In the genomic region with DNA sequence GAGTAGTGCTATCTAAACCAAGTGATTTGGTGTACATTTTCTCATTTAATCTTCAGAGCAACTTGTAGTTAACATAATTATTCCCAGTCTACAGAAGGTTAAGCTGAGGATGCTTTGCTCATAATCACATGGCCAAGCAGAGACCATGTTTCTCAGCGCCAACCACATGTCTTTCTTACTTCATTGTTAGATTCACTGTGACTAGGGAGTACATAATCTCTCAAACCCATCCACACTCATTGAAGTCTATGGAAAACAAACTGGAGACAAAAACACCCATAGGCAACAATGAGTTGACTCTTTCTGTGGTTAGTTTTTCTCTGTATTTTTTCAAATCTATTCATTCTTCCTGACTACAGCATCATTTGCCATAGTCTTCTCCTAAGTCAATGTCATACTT, we compare ENCODE assay signal across 17 cellular contexts.
DNase-seq lines count a peak whose midpoint lies in the region; ATAC-seq and TF ChIP-seq lines count a peak whose summit lies in the region.
"Had no signal": no experiment of that assay in that cellular context is flagged by ENCODE, and none has a peak within 500 bp of the region (broad histone marks: within the 10 kb centered on the region; RNA-seq: fewer than 3 reads in every experiment).

No MANE protein-coding gene starts in this region.

- H3K9me3 ChIP-seq in IMR-90 (ENCODE audit: control insufficient read depth, insufficient read depth, low read length) = no peaks in the 10 kb centered on the region
- H3K9me3 ChIP-seq: BLaER1, Caco-2 had no signal

- no peak overlapping the region for H3K4me2 ChIP-seq in IMR-90 (ENCODE audit: low read depth, low read length)
- H3K4me2 ChIP-seq: BLaER1 had no signal

- H3K4ac ChIP-seq in IMR-90 (ENCODE audit: low read depth, low read length) = no peak overlapping the region

- no TSS peak for BruUV-seq in IMR-90 (replicated peaks; lab: Mats Ljungman, UMichigan)

- no peak overlapping the region for H2BK120ac ChIP-seq in IMR-90 (ENCODE audit: low read depth, low read length)

- no peak for TF ChIP-seq CTCF in IMR-90 (conservative IDR thresholded peaks at IDR 0.05; ENCODE audit: low read depth, low read length)

- 0 out of 3 replicates have a peak overlapping the region, but pooled peaks have one; percentile 25 for H2BK15ac ChIP-seq in IMR-90 (ENCODE audit: low read depth, low read length)

- peaks cover 4% of the 10 kb centered on the region; the same call in 1 of the 2 replicates for H3K4me1 ChIP-seq in IMR-90 (ENCODE audit: control insufficient read depth, insufficient read depth, low read length)
- H3K4me1 ChIP-seq: BLaER1, Caco-2 had no signal

- no peak overlapping the region for H3K9ac ChIP-seq in IMR-90 (ENCODE audit: low read depth, low read length)
- H3K9ac ChIP-seq: BLaER1 had no signal

- H3K4me1 Mint-ChIP-seq in activated CD4-positive, alpha-beta memory T cell treated with anti-CD3 and anti-CD28 coated beads for 36 hours (ENCODE audit: low read depth) = peaks cover 54% of the 10 kb centered on the region
- peaks cover 27% of the 10 kb centered on the region for H3K4me1 Mint-ChIP-seq in activated CD4-positive, alpha-beta memory T cell treated with anti-CD3 and anti-CD28 coated beads, Interleukin-2, amount 10 ng/mL, durations not matched to agents 7 days and 5 days
- peaks cover 48% of the 10 kb centered on the region for H3K4me1 Mint-ChIP-seq in activated naive CD4-positive, alpha-beta T cell treated with anti-CD3 and anti-CD28 coated beads for 36 hours (ENCODE audit: low read depth)
- H3K4me1 Mint-ChIP-seq in activated naive CD8-positive, alpha-beta T cell treated with anti-CD3 and anti-CD28 coated beads for 36 hours = peaks cover 46% of the 10 kb centered on the region

- no peak overlapping the region for H3K4me3 Mint-ChIP-seq in activated CD4-positive, alpha-beta memory T cell treated with anti-CD3 and anti-CD28 coated beads for 36 hours
- H3K4me3 Mint-ChIP-seq in activated CD4-positive, alpha-beta memory T cell treated with anti-CD3 and anti-CD28 coated beads, Interleukin-2, amount 10 ng/mL, durations not matched to agents 7 days and 5 days = no peak overlapping the region
- H3K4me3 Mint-ChIP-seq in activated naive CD4-positive, alpha-beta T cell treated with anti-CD3 and anti-CD28 coated beads for 36 hours = no peak overlapping the region
- no peak overlapping the region for H3K4me3 Mint-ChIP-seq in activated naive CD8-positive, alpha-beta T cell treated with anti-CD3 and anti-CD28 coated beads for 36 hours
- H3K4me3 Mint-ChIP-seq: CD8-positive, alpha-beta memory T cell; HFFc6 had no signal

- no peaks in the 10 kb centered on the region for H3K9me3 Mint-ChIP-seq in activated CD4-positive, alpha-beta memory T cell treated with anti-CD3 and anti-CD28 coated beads for 36 hours
- H3K9me3 Mint-ChIP-seq in activated CD4-positive, alpha-beta memory T cell treated with anti-CD3 and anti-CD28 coated beads, Interleukin-2, amount 10 ng/mL, durations not matched to agents 7 days and 5 days = peaks cover 6% of the 10 kb centered on the region
- no peaks in the 10 kb centered on the region for H3K9me3 Mint-ChIP-seq in activated naive CD4-positive, alpha-beta T cell treated with anti-CD3 and anti-CD28 coated beads for 36 hours
- H3K9me3 Mint-ChIP-seq in activated naive CD8-positive, alpha-beta T cell treated with anti-CD3 and anti-CD28 coated beads for 36 hours = peaks cover 6% of the 10 kb centered on the region
- H3K9me3 Mint-ChIP-seq: HFFc6 had no signal

- peak overlapping the region; percentile 37; the same call in 1 of the 2 replicates for H3K18ac ChIP-seq in IMR-90 (ENCODE audit: low read depth, low read length)

- dilution Hi-C loops in IMR-90 (cut with HindIII; ENCODE audit: low sequenced_read_pairs, unreplicated experiment) = no loop called here

- 0 out of 2 replicates have a peak overlapping the region, but pooled peaks have one; percentile 20 for H2BK20ac ChIP-seq in IMR-90 (ENCODE audit: low read depth, low read length)

- intact Hi-C loops in activated CD4-positive, alpha-beta memory T cell treated with anti-CD3 and anti-CD28 coated beads for 36 hours (cut with micrococcal nuclease) = no loop called here
- intact Hi-C loops in activated naive CD4-positive, alpha-beta T cell treated with anti-CD3 and anti-CD28 coated beads for 36 hours (cut with micrococcal nuclease) = no loop called here
- intact Hi-C loops in IMR-90 (cut with micrococcal nuclease) = loop anchor here (10.0 kb wide), 1 partner anchor 683 kb away; no protein-coding TSS in a partner anchor

- no peak for TF ChIP-seq RAD21 in IMR-90 (IDR thresholded peaks at IDR 0.05; ENCODE audit: low read length)

- POLR2A ChIA-PET in activated CD4-positive, alpha-beta memory T cell treated with anti-CD3 and anti-CD28 coated beads for 36 hours (lab: Charles Lee) = interaction anchor here (0.8 kb wide), 1 partner anchor 82 kb away, joined by 3 read pairs; no protein-coding TSS in a partner anchor
- POLR2A ChIA-PET in activated CD4-positive, alpha-beta memory T cell treated with anti-CD3 and anti-CD28 coated beads, Interleukin-2, amount 10 ng/mL, durations not matched to agents 7 days and 5 days (lab: Charles Lee) = no interaction called here
- POLR2A ChIA-PET in IMR-90 (lab: Charles Lee; ENCODE audit: unreplicated experiment) = no interaction called here

- H4K20me1 ChIP-seq in IMR-90 (ENCODE audit: insufficient read depth, low read length) = no peaks in the 10 kb centered on the region
- H4K20me1 ChIP-seq: BLaER1 had no signal

- CTCF ChIA-PET in activated CD4-positive, alpha-beta memory T cell treated with anti-CD3 and anti-CD28 coated beads for 36 hours (lab: Charles Lee) = no interaction called here
- CTCF ChIA-PET in activated CD4-positive, alpha-beta memory T cell treated with anti-CD3 and anti-CD28 coated beads, Interleukin-2, amount 10 ng/mL, durations not matched to agents 7 days and 5 days (lab: Charles Lee) = no interaction called here
- CTCF ChIA-PET in activated naive CD4-positive, alpha-beta T cell treated with anti-CD3 and anti-CD28 coated beads for 36 hours (lab: Charles Lee) = interaction anchor here (1.2 kb wide), 1 partner anchor 13 kb away, joined by 4 read pairs; no protein-coding TSS in a partner anchor
- CTCF ChIA-PET in IMR-90 (lab: Yijun Ruan, JAX) = no interaction called here

- H2AK9ac ChIP-seq in IMR-90 (replicated peaks; ENCODE audit: low read depth, low read length, poor library complexity) = no peak overlapping the region

- no peak overlapping the region for H3K27ac ChIP-seq in IMR-90 (ENCODE audit: insufficient read depth, low read length)
- H3K27ac ChIP-seq: BLaER1 had no signal

- H3K27me3 Mint-ChIP-seq in activated CD4-positive, alpha-beta memory T cell treated with anti-CD3 and anti-CD28 coated beads for 36 hours = no peaks in the 10 kb centered on the region
- peaks cover 2% of the 10 kb centered on the region for H3K27me3 Mint-ChIP-seq in activated CD4-positive, alpha-beta memory T cell treated with anti-CD3 and anti-CD28 coated beads, Interleukin-2, amount 10 ng/mL, durations not matched to agents 7 days and 5 days
- H3K27me3 Mint-ChIP-seq in activated naive CD4-positive, alpha-beta T cell treated with anti-CD3 and anti-CD28 coated beads for 36 hours (ENCODE audit: low read depth) = no peaks in the 10 kb centered on the region
- H3K27me3 Mint-ChIP-seq in activated naive CD8-positive, alpha-beta T cell treated with anti-CD3 and anti-CD28 coated beads for 36 hours = no peaks in the 10 kb centered on the region
- H3K27me3 Mint-ChIP-seq: CD8-positive, alpha-beta memory T cell had no signal

- H3K4me3 ChIP-seq in IMR-90 (ENCODE audit: insufficient read depth, low read depth, low read length) = no peak overlapping the region
- H3K4me3 ChIP-seq: BLaER1 had no signal

- H3K14ac ChIP-seq in IMR-90 (replicated peaks; ENCODE audit: low read depth, low read length) = no peak overlapping the region

- H2AK5ac ChIP-seq in IMR-90 (ENCODE audit: low read depth, low read length) = no peak overlapping the region

- no peak overlapping the region for H3K23ac ChIP-seq in IMR-90 (ENCODE audit: low read depth, low read length)

- ATAC-seq in IMR-90 (ENCODE audit: low read depth) (no peak), HG03342 (IDR thresholded peaks at IDR 0.05; ENCODE audit: unreplicated experiment) (no peak)

- H4K5ac ChIP-seq in IMR-90 (ENCODE audit: low read depth, low read length) = no peak overlapping the region

- H3K56ac ChIP-seq in IMR-90 (ENCODE audit: extremely low read depth, insufficient read depth, low read length) = no peak overlapping the region

- peak overlapping the region; percentile 68 for H3K27ac Mint-ChIP-seq in activated CD4-positive, alpha-beta memory T cell treated with anti-CD3 and anti-CD28 coated beads for 36 hours
- no peak overlapping the region for H3K27ac Mint-ChIP-seq in activated CD4-positive, alpha-beta memory T cell treated with anti-CD3 and anti-CD28 coated beads, Interleukin-2, amount 10 ng/mL, durations not matched to agents 7 days and 5 days
- H3K27ac Mint-ChIP-seq in activated naive CD4-positive, alpha-beta T cell treated with anti-CD3 and anti-CD28 coated beads for 36 hours = peak overlapping the region; percentile 71
- peak overlapping the region; percentile 74 for H3K27ac Mint-ChIP-seq in activated naive CD8-positive, alpha-beta T cell treated with anti-CD3 and anti-CD28 coated beads for 36 hours
- H3K27ac Mint-ChIP-seq: HFFc6 had no signal

- no CpG with 5 or more reads among the region's 1 CpG for WGBS in IMR-90 (ENCODE audit: extremely low coverage in 2 of 2, insufficient read length in 1 of 2), 2 experiments

- H2AFZ ChIP-seq in IMR-90 (replicated peaks; ENCODE audit: low read length, poor library complexity) = no peak overlapping the region

- no peak overlapping the region for H2BK5ac ChIP-seq in IMR-90 (ENCODE audit: low read depth, low read length, poor library complexity, severe bottlenecking)

- peaks cover 6% of the 10 kb centered on the region for H3K9me1 ChIP-seq in IMR-90 (ENCODE audit: insufficient read depth, low read length)

- H3K36me3 ChIP-seq in IMR-90 (ENCODE audit: control insufficient read depth, insufficient read depth, low read length) = no peaks in the 10 kb centered on the region
- H3K36me3 ChIP-seq: BLaER1 had no signal

- in situ Hi-C loops in IMR-90 (cut with MboI; ENCODE audit: low sequenced_read_pairs) = no loop called here

- no peak overlapping the region for H4K8ac ChIP-seq in IMR-90 (ENCODE audit: low read depth in 2 of 2, low read length in 2 of 2)

- H3K27me3 ChIP-seq in IMR-90 (ENCODE audit: control insufficient read depth, insufficient read depth, low read length) = no peaks in the 10 kb centered on the region
- H3K27me3 ChIP-seq: BLaER1 had no signal

- no peaks in the 10 kb centered on the region for H3K79me1 ChIP-seq in IMR-90 (ENCODE audit: low read depth in 1 of 2, low read length in 2 of 2)

- no peak for DNase-seq in activated CD4-positive, alpha-beta memory T cell treated with anti-CD3 and anti-CD28 coated beads for 36 hours
- DNase-seq in activated CD4-positive, alpha-beta memory T cell treated with anti-CD3 and anti-CD28 coated beads, Interleukin-2, amount 10 ng/mL, durations not matched to agents 7 days and 5 days = no peak
- DNase-seq in activated naive CD4-positive, alpha-beta T cell treated with anti-CD3 and anti-CD28 coated beads for 36 hours = no peak
- no peak for DNase-seq in activated naive CD4-positive, alpha-beta T cell treated with anti-CD3 and anti-CD28 coated beads, Interleukin-2, amount 50 U/mL, for 16 hours
- DNase-seq in IMR-90 (no peak), SHP77 treated with DMSO at 0.1 percent for 48 hours (lab: John Stamatoyannopoulos, UW) (no peak)
- no peak for DNase-seq in activated naive CD8-positive, alpha-beta T cell treated with anti-CD3 and anti-CD28 coated beads for 36 hours
- DNase-seq: 8988T; AML-193; Caco-2; CD8-positive, alpha-beta memory T cell; DMS53; GF-D8; HCEC 1CT; HFFc6 had no signal

- no peak overlapping the region for H4K91ac ChIP-seq in IMR-90 (ENCODE audit: insufficient read depth, low read depth, low read length)

- TF ChIP-seq POLR2A in IMR-90 (IDR thresholded peaks at IDR 0.05; ENCODE audit: low read depth, low read length) = no peak

- no peaks in the 10 kb centered on the region for H3K36me3 Mint-ChIP-seq in activated CD4-positive, alpha-beta memory T cell treated with anti-CD3 and anti-CD28 coated beads for 36 hours
- no peaks in the 10 kb centered on the region for H3K36me3 Mint-ChIP-seq in activated CD4-positive, alpha-beta memory T cell treated with anti-CD3 and anti-CD28 coated beads, Interleukin-2, amount 10 ng/mL, durations not matched to agents 7 days and 5 days (ENCODE audit: low read depth)
- H3K36me3 Mint-ChIP-seq in activated naive CD4-positive, alpha-beta T cell treated with anti-CD3 and anti-CD28 coated beads for 36 hours (ENCODE audit: low read depth) = no peaks in the 10 kb centered on the region
- peaks cover 2% of the 10 kb centered on the region for H3K36me3 Mint-ChIP-seq in activated naive CD8-positive, alpha-beta T cell treated with anti-CD3 and anti-CD28 coated beads for 36 hours
